In the genomic region with DNA sequence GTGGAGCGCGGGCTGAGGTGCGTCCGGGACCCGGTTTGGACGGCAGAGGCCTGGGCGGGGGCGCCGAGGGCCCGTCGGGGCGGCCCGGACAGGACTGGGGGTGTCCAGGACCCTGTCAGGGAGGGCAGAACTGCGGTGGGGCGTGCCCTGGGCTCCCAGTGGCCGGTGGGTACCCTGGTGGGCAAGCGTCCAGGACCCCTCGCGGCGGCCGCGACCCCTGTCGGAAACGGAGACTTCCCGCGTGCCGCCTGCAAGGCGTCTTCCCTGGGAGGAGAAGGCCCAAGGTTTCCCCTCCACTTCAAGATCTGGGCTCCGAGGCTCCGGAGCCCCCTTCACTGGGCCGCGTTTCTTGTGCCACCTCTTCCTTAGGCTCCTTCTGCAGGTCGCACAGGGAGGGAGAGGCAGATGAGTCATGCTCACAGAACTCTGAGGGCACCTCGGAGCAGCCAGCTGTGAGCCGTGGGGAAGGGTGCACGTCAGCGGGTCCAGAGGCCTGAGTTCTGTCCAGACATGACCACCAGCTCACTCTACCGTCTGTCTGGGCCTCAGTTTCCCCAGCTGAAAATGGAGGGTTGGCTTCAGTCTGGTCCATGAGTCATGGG, we compare ENCODE assay signal across 8 cellular contexts. TPM values are rescaled to one million over a fixed set of nuclear protein-coding genes. Genes with fewer than 3 reads are reported as not detected.
DNase-seq lines count a peak whose midpoint lies in the region; ATAC-seq and TF ChIP-seq lines count a peak whose summit lies in the region.

No MANE protein-coding gene starts in this region.

- H3K4me1 Mint-ChIP-seq in activated naive CD8-positive, alpha-beta T cell treated with anti-CD3 and anti-CD28 coated beads for 36 hours, result peaks cover 18% of the 10 kb centered on the region

- no peak for DNase-seq in activated naive CD8-positive, alpha-beta T cell treated with anti-CD3 and anti-CD28 coated beads for 36 hours
- DNase-seq in left lung (peak in 1 of 2 donors; percentile 52), upper lobe of right lung (peak; percentile 72), omental fat pad (ENCODE audit: low spot score) (no peak), retina (no peak)

- ATAC-seq in HG02678 (IDR thresholded peaks at IDR 0.05; ENCODE audit: unreplicated experiment) (peak; percentile 10), left lung (peak; percentile 38), upper lobe of right lung (peak; percentile 8), omental fat pad (ENCODE audit: low FRiP score) (no peak), GM18909 (IDR thresholded peaks at IDR 0.05; ENCODE audit: poor library complexity, unreplicated experiment) (no peak)

- no peak overlapping the region for H3K27ac Mint-ChIP-seq in activated naive CD8-positive, alpha-beta T cell treated with anti-CD3 and anti-CD28 coated beads for 36 hours

- H3K9me3 Mint-ChIP-seq in activated naive CD8-positive, alpha-beta T cell treated with anti-CD3 and anti-CD28 coated beads for 36 hours, result no peaks in the 10 kb centered on the region

- H3K36me3 ChIP-seq in left lung, result no peaks in the 10 kb centered on the region
- H3K36me3 ChIP-seq in upper lobe of right lung, result no peaks in the 10 kb centered on the region

- peaks cover 12 to 64% of the 10 kb centered on the region in 2 donors for H3K4me1 ChIP-seq in left lung
- H3K4me1 ChIP-seq in upper lobe of right lung, result peaks cover 11% of the 10 kb centered on the region

- H3K27me3 Mint-ChIP-seq in activated naive CD8-positive, alpha-beta T cell treated with anti-CD3 and anti-CD28 coated beads for 36 hours, result peaks cover 52% of the 10 kb centered on the region

- intact Hi-C loops in left lung (cut with DNase I) (no loop called here), upper lobe of right lung (cut with DNase I) (no loop called here)

- no peaks in the 10 kb centered on the region for H3K9me3 ChIP-seq in left lung
- H3K9me3 ChIP-seq in upper lobe of right lung, result no peaks in the 10 kb centered on the region

- H3K4me3 ChIP-seq in left lung (peak overlapping the region; percentile 43 to 76), upper lobe of right lung (peak overlapping the region; percentile 44)

- peaks cover 22 to 79% of the 10 kb centered on the region in 2 donors for H3K27me3 ChIP-seq in left lung
- peaks cover 16% of the 10 kb centered on the region for H3K27me3 ChIP-seq in upper lobe of right lung

- peak overlapping the region; percentile 34 for H3K4me3 Mint-ChIP-seq in activated naive CD8-positive, alpha-beta T cell treated with anti-CD3 and anti-CD28 coated beads for 36 hours

- TF ChIP-seq CTCF in GM12873 (IDR thresholded peaks at IDR 0.05; ENCODE audit: insufficient read depth, low read depth, low read length, missing control alignments) (peak; percentile 5), left lung (IDR thresholded peaks at IDR 0.05) (no peak), upper lobe of right lung (IDR thresholded peaks at IDR 0.05) (no peak), omental fat pad (IDR thresholded peaks at IDR 0.05) (no peak)

- H3K36me3 Mint-ChIP-seq in activated naive CD8-positive, alpha-beta T cell treated with anti-CD3 and anti-CD28 coated beads for 36 hours, result no peaks in the 10 kb centered on the region

- H3K27ac ChIP-seq in left lung, result peak overlapping the region; percentile 47 to 94
- peak overlapping the region; percentile 71 for H3K27ac ChIP-seq in upper lobe of right lung

RNA-seq across cellular contexts. Expression of a gene that starts 0.5 kb away (rescaled TPM):
- under 1 TPM; 0.62 to 0.96 TPM for total RNA-seq in activated naive CD8-positive, alpha-beta T cell treated with anti-CD3 and anti-CD28 coated beads for 36 hours
- total RNA-seq in left lung (100 to 1,000 TPM in 1 of 2 donors, 10 to 100 TPM in 1; 52.3 to 145 TPM), upper lobe of right lung (128 TPM), omental fat pad (100 to 1,000 TPM in 2 of 4 donors, 10 to 100 TPM in 2; 40.6 to 153 (median 78.0) TPM)

RNA-seq across cellular contexts. Expression of a gene that starts 59.1 kb away (rescaled TPM):
- total RNA-seq in activated naive CD8-positive, alpha-beta T cell treated with anti-CD3 and anti-CD28 coated beads for 36 hours, result not detected
- total RNA-seq in left lung, result not detected
- not detected for total RNA-seq in upper lobe of right lung
- total RNA-seq in omental fat pad, result not detected

Comparison
In these comparisons a context has a peak if more than half of its experiments do, and no peak if none do; other contexts are left out.
1. ATAC-seq: peak in HG02678 (single experiment), left lung (single experiment) and upper lobe of right lung (single experiment); none in omental fat pad (single experiment) and GM18909 (single experiment).
2. RNA of a gene that starts 0.5 kb away (total RNA-seq): 52.3 to 145 TPM in left lung, 128 TPM in upper lobe of right lung (single experiment) and 40.6 to 153 TPM in omental fat pad; 0.62 to 0.96 TPM in activated naive CD8-positive, alpha-beta T cell treated with anti-CD3 and anti-CD28 coated beads for 36 hours; every median in the first group is over 10 times any median in the second.